Comparison of ENCODE assay signal across 1 cellular context in the genomic region with DNA sequence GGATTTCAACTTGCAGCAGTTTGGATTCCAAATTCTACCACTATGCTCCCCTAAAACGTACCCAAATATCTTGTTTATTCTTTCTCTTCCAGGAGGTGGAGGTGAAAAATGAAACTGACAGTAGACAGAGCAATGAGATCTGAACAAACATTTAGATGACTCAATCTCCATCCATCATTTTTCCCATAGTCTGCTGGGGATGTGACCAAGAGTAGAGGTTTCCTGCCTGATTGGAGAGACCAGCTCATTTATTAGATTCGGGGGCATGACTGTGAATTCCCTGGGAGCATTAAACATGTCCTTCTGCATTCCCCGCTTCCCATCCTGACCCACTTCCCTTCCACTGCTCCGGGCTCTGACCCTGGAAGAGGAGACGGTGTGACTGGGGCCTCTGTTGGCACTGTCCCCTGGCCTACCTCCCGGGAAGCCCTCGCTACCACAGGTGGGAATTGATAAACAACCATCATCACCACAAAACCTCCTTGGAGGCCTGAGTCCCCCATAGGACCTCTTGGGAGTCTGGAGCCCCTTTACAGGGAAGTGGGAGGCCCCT.
TF ChIP-seq lines count a peak whose summit lies in the region.

No MANE protein-coding gene starts in this region.

TF ChIP-seq in endothelial cell of umbilical vein, 7 proteins besides CTCF, POLR2A, EP300 and RAD21 (continued from another document):
- TF ChIP-seq GATA2 (IDR thresholded peaks at IDR 0.05; ENCODE audit: insufficient read depth, insufficient read length, low read depth, low read length) = peak; percentile 45
- TF ChIP-seq FOS (IDR thresholded peaks at IDR 0.05; ENCODE audit: borderline replicate concordance, insufficient read depth, low read length) = peak; percentile 56
- TF ChIP-seq MYC (IDR thresholded peaks at IDR 0.05; ENCODE audit: low read depth, low read length) = no peak
- peak; percentile 53 for TF ChIP-seq JUN (IDR thresholded peaks at IDR 0.05; ENCODE audit: borderline replicate concordance, insufficient read depth, insufficient read length, low read depth)
